In the genomic region with DNA sequence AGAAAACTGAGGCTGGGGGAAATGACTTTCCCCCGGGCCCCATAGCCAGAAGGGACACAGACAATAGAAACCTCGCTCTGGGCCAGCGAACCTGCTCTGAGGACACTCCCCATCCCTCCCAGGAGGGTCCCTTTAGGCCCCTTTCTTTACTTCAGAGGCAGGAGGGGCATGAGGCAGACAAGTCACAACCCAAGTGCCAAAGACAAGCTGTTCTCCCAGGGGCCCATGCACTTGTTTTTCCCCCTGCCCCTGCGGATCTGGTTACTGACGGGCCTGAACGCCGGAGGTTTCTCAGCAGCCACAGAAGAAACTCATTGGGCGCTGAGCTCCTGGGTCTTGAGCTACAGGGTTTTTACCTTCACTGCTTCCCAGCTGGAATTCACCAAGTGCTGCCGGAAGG, we compare ENCODE assay signal across 2 cellular contexts.
TF ChIP-seq lines count a peak whose summit lies in the region.

No MANE protein-coding gene starts in this region.

TF ChIP-seq in GM23338, 12 proteins besides CTCF, POLR2A, EP300 and RAD21 (continues in another document):
- no peak for TF ChIP-seq STAT1 (IDR thresholded peaks at IDR 0.05; ENCODE audit: unreplicated experiment)
- no peak for TF ChIP-seq ZNF114 (CRISPR knock-in tag; IDR thresholded peaks at IDR 0.05)
- TF ChIP-seq EZH2 (IDR thresholded peaks at IDR 0.05; ENCODE audit: low read depth, unreplicated experiment): no peak
- TF ChIP-seq POLR2AphosphoS5 (IDR thresholded peaks at IDR 0.05; ENCODE audit: low read depth): no peak
- TF ChIP-seq, protein P1, sequence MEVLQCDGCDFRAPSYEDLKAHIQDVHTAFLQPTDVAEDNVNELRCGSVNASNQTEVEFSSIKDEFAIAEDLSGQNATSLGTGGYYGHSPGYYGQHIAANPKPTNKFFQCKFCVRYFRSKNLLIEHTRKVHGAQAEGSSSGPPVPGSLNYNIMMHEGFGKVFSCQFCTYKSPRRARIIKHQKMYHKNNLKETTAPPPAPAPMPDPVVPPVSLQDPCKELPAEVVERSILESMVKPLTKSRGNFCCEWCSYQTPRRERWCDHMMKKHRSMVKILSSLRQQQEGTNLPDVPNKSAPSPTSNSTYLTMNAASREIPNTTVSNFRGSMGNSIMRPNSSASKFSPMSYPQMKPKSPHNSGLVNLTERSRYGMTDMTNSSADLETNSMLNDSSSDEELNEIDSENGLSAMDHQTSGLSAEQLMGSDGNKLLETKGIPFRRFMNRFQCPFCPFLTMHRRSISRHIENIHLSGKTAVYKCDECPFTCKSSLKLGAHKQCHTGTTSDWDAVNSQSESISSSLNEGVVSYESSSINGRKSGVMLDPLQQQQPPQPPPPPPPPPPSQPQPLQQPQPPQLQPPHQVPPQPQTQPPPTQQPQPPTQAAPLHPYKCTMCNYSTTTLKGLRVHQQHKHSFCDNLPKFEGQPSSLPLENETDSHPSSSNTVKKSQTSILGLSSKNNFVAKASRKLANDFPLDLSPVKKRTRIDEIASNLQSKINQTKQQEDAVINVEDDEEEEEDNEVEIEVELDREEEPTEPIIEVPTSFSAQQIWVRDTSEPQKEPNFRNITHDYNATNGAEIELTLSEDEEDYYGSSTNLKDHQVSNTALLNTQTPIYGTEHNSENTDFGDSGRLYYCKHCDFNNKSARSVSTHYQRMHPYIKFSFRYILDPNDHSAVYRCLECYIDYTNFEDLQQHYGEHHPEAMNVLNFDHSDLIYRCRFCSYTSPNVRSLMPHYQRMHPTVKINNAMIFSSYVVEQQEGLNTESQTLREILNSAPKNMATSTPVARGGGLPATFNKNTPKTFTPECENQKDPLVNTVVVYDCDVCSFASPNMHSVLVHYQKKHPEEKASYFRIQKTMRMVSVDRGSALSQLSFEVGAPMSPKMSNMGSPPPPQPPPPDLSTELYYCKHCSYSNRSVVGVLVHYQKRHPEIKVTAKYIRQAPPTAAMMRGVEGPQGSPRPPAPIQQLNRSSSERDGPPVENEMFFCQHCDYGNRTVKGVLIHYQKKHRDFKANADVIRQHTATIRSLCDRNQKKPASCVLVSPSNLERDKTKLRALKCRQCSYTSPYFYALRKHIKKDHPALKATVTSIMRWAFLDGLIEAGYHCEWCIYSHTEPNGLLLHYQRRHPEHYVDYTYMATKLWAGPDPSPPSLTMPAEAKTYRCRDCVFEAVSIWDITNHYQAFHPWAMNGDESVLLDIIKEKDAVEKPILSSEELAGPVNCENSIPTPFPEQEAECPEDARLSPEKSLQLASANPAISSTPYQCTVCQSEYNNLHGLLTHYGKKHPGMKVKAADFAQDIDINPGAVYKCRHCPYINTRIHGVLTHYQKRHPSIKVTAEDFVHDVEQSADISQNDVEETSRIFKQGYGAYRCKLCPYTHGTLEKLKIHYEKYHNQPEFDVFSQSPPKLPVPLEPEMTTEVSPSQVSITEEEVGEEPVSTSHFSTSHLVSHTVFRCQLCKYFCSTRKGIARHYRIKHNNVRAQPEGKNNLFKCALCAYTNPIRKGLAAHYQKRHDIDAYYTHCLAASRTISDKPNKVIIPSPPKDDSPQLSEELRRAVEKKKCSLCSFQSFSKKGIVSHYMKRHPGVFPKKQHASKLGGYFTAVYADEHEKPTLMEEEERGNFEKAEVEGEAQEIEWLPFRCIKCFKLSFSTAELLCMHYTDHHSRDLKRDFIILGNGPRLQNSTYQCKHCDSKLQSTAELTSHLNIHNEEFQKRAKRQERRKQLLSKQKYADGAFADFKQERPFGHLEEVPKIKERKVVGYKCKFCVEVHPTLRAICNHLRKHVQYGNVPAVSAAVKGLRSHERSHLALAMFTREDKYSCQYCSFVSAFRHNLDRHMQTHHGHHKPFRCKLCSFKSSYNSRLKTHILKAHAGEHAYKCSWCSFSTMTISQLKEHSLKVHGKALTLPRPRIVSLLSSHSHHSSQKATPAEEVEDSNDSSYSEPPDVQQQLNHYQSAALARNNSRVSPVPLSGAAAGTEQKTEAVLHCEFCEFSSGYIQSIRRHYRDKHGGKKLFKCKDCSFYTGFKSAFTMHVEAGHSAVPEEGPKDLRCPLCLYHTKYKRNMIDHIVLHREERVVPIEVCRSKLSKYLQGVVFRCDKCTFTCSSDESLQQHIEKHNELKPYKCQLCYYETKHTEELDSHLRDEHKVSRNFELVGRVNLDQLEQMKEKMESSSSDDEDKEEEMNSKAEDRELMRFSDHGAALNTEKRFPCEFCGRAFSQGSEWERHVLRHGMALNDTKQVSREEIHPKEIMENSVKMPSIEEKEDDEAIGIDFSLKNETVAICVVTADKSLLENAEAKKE (CRISPR knock-in tag; IDR thresholded peaks at IDR 0.05): no peak
- TF ChIP-seq, protein P2, sequence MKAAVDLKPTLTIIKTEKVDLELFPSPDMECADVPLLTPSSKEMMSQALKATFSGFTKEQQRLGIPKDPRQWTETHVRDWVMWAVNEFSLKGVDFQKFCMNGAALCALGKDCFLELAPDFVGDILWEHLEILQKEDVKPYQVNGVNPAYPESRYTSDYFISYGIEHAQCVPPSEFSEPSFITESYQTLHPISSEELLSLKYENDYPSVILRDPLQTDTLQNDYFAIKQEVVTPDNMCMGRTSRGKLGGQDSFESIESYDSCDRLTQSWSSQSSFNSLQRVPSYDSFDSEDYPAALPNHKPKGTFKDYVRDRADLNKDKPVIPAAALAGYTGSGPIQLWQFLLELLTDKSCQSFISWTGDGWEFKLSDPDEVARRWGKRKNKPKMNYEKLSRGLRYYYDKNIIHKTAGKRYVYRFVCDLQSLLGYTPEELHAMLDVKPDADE (IDR thresholded peaks at IDR 0.05): no peak
- no peak for TF ChIP-seq ZNF331 (CRISPR knock-in tag; IDR thresholded peaks at IDR 0.05; ENCODE audit: low read depth)
- TF ChIP-seq, protein P3, sequence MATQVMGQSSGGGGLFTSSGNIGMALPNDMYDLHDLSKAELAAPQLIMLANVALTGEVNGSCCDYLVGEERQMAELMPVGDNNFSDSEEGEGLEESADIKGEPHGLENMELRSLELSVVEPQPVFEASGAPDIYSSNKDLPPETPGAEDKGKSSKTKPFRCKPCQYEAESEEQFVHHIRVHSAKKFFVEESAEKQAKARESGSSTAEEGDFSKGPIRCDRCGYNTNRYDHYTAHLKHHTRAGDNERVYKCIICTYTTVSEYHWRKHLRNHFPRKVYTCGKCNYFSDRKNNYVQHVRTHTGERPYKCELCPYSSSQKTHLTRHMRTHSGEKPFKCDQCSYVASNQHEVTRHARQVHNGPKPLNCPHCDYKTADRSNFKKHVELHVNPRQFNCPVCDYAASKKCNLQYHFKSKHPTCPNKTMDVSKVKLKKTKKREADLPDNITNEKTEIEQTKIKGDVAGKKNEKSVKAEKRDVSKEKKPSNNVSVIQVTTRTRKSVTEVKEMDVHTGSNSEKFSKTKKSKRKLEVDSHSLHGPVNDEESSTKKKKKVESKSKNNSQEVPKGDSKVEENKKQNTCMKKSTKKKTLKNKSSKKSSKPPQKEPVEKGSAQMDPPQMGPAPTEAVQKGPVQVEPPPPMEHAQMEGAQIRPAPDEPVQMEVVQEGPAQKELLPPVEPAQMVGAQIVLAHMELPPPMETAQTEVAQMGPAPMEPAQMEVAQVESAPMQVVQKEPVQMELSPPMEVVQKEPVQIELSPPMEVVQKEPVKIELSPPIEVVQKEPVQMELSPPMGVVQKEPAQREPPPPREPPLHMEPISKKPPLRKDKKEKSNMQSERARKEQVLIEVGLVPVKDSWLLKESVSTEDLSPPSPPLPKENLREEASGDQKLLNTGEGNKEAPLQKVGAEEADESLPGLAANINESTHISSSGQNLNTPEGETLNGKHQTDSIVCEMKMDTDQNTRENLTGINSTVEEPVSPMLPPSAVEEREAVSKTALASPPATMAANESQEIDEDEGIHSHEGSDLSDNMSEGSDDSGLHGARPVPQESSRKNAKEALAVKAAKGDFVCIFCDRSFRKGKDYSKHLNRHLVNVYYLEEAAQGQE (IDR thresholded peaks at IDR 0.05; ENCODE audit: unreplicated experiment): no peak
- no peak for TF ChIP-seq NANOG (IDR thresholded peaks at IDR 0.05; ENCODE audit: borderline replicate concordance)
- no peak for TF ChIP-seq EZH2phosphoT487 (IDR thresholded peaks at IDR 0.05; ENCODE audit: unreplicated experiment)

TF ChIP-seq in H1, 55 proteins besides CTCF, POLR2A, EP300 and RAD21:
- TF ChIP-seq CBX5 (IDR thresholded peaks at IDR 0.05; ENCODE audit: low read depth, low read length): no peak
- no peak for TF ChIP-seq CREB1 (IDR thresholded peaks at IDR 0.05)
- TF ChIP-seq KDM1A (IDR thresholded peaks at IDR 0.05; ENCODE audit: borderline replicate concordance, low read length): no peak
- TF ChIP-seq TCF12 (IDR thresholded peaks at IDR 0.05; ENCODE audit: low read depth, low read length): no peak
- no peak for TF ChIP-seq EGR1 (IDR thresholded peaks at IDR 0.05; ENCODE audit: borderline replicate concordance, low read depth, low read length)
- TF ChIP-seq CBX8 (IDR thresholded peaks at IDR 0.05; ENCODE audit: borderline replicate concordance, low read depth, low read length): no peak
- no peak for TF ChIP-seq FOSL1 (IDR thresholded peaks at IDR 0.05; ENCODE audit: insufficient read depth, low read depth, low read length)
- TF ChIP-seq TBP (IDR thresholded peaks at IDR 0.05; ENCODE audit: low read depth, low read length): no peak
- TF ChIP-seq HDAC2 (IDR thresholded peaks at IDR 0.05; ENCODE audit: borderline replicate concordance in 1 of 2, low read depth in 2 of 2, low read length in 2 of 2): no peak
- no peak for TF ChIP-seq TEAD4 (IDR thresholded peaks at IDR 0.05; ENCODE audit: low read depth, low read length)
- no peak for TF ChIP-seq TAF7 (optimal IDR thresholded peaks at IDR 0.05; ENCODE audit: borderline replicate concordance, low read depth, low read length)
- TF ChIP-seq ATF2 (IDR thresholded peaks at IDR 0.05; ENCODE audit: low read length): no peak
- no peak for TF ChIP-seq SP2 (IDR thresholded peaks at IDR 0.05; ENCODE audit: low read length)
- no peak for TF ChIP-seq RBBP5 (IDR thresholded peaks at IDR 0.05; ENCODE audit: borderline replicate concordance, low read depth, low read length)
- TF ChIP-seq KDM5A (IDR thresholded peaks at IDR 0.05; ENCODE audit: low read length): no peak
- no peak for TF ChIP-seq RFX5 (IDR thresholded peaks at IDR 0.05; ENCODE audit: borderline replicate concordance, low read depth, low read length)
